ENCODE assay signal across 1 cellular context in genomic region chr16:14475370-14476139, GRCh38.
TF ChIP-seq lines count a peak whose summit lies in the region.

No MANE protein-coding gene starts in this region.

TF ChIP-seq in HepG2, 621 proteins besides CTCF, POLR2A, EP300 and RAD21 (continued from another document and continues in another):
- 0 out of 2 replicates have a peak, but pooled peaks have one; percentile 18 for TF ChIP-seq ZBTB34 (CRISPR knock-in tag; IDR thresholded peaks at IDR 0.05)
- TF ChIP-seq FOXC1 (CRISPR knock-in tag; IDR thresholded peaks at IDR 0.05; ENCODE audit: borderline replicate concordance), result no peak
- TF ChIP-seq ZBTB26 (CRISPR knock-in tag; IDR thresholded peaks at IDR 0.05; ENCODE audit: borderline replicate concordance), result no peak
- TF ChIP-seq RERE (CRISPR knock-in tag; IDR thresholded peaks at IDR 0.05; ENCODE audit: low read depth), result no peak
- peak; percentile 33 for TF ChIP-seq ARID3A (IDR thresholded peaks at IDR 0.05; ENCODE audit: low read depth, low read length)
- TF ChIP-seq MED8 (CRISPR knock-in tag; IDR thresholded peaks at IDR 0.05; ENCODE audit: insufficient replicate concordance), result no peak
- no peak for TF ChIP-seq ZSCAN22 (CRISPR knock-in tag; IDR thresholded peaks at IDR 0.05)
- TF ChIP-seq FOXK1 (CRISPR knock-in tag; IDR thresholded peaks at IDR 0.05; ENCODE audit: borderline replicate concordance, low read depth), result 0 out of 2 replicates have a peak, but pooled peaks have one; percentile 37
- TF ChIP-seq ZNF10 (CRISPR knock-in tag; IDR thresholded peaks at IDR 0.05; ENCODE audit: borderline replicate concordance, low read depth), result no peak
- TF ChIP-seq ZNF687 (CRISPR knock-in tag; IDR thresholded peaks at IDR 0.05), result no peak
- TF ChIP-seq SOX5 (CRISPR knock-in tag; IDR thresholded peaks at IDR 0.05; ENCODE audit: borderline replicate concordance), result peak; percentile 57
- no peak for TF ChIP-seq JARID2 (CRISPR knock-in tag; IDR thresholded peaks at IDR 0.05; ENCODE audit: insufficient replicate concordance)
- no peak for TF ChIP-seq AKAP8 (CRISPR knock-in tag; IDR thresholded peaks at IDR 0.05)
- no peak for TF ChIP-seq ZNF496 (CRISPR knock-in tag; IDR thresholded peaks at IDR 0.05; ENCODE audit: insufficient replicate concordance)
- TF ChIP-seq ZFP36L2 (CRISPR knock-in tag; IDR thresholded peaks at IDR 0.05), result no peak
- TF ChIP-seq CAMTA2 (CRISPR knock-in tag; IDR thresholded peaks at IDR 0.05; ENCODE audit: borderline replicate concordance), result no peak
- TF ChIP-seq STAG1 (CRISPR knock-in tag; IDR thresholded peaks at IDR 0.05), result peak; percentile 32; the same call in 1 of the 2 replicates
- no peak for TF ChIP-seq ZNF20 (CRISPR knock-in tag; IDR thresholded peaks at IDR 0.05)
- TF ChIP-seq ZNF607 (CRISPR knock-in tag; IDR thresholded peaks at IDR 0.05; ENCODE audit: borderline replicate concordance), result no peak; the same call in 1 of the 2 replicates
- no peak for TF ChIP-seq ZNF24 (IDR thresholded peaks at IDR 0.05)
- TF ChIP-seq THRA (CRISPR knock-in tag; IDR thresholded peaks at IDR 0.05; ENCODE audit: borderline replicate concordance), result no peak
- TF ChIP-seq GPN1 (CRISPR knock-in tag; IDR thresholded peaks at IDR 0.05; ENCODE audit: borderline replicate concordance), result no peak
- TF ChIP-seq ZNF235 (CRISPR knock-in tag; IDR thresholded peaks at IDR 0.05; ENCODE audit: borderline replicate concordance), result no peak
- TF ChIP-seq ZNF232 (CRISPR knock-in tag; IDR thresholded peaks at IDR 0.05; ENCODE audit: borderline replicate concordance), result no peak
- TF ChIP-seq GABPA (IDR thresholded peaks at IDR 0.05; ENCODE audit: low read depth, low read length), result no peak
- no peak for TF ChIP-seq GABPA (CRISPR knock-in tag; IDR thresholded peaks at IDR 0.05; ENCODE audit: low read depth)
- no peak for TF ChIP-seq RFX1 (IDR thresholded peaks at IDR 0.05)
- 0 out of 2 replicates have a peak, but pooled peaks have one; percentile 38 for TF ChIP-seq ZNF264 (CRISPR knock-in tag; IDR thresholded peaks at IDR 0.05)
- no peak for TF ChIP-seq ZNF432 (CRISPR knock-in tag; IDR thresholded peaks at IDR 0.05; ENCODE audit: borderline replicate concordance)
- TF ChIP-seq ZNF160 (CRISPR knock-in tag; IDR thresholded peaks at IDR 0.05), result no peak
- TF ChIP-seq ZNF839 (CRISPR knock-in tag; IDR thresholded peaks at IDR 0.05; ENCODE audit: borderline replicate concordance), result no peak
- no peak for TF ChIP-seq NFE2L1 (CRISPR knock-in tag; IDR thresholded peaks at IDR 0.05; ENCODE audit: borderline replicate concordance)
- no peak for TF ChIP-seq ZNF318 (CRISPR knock-in tag; IDR thresholded peaks at IDR 0.05)
- TF ChIP-seq ISX (CRISPR knock-in tag; conservative IDR thresholded peaks at IDR 0.05), result no peak
- TF ChIP-seq ZNF430 (CRISPR knock-in tag; IDR thresholded peaks at IDR 0.05), result no peak
